8 cellular contexts compared by ENCODE assay signal in genomic region chr21:23638131-23638530, GRCh38.
"Had no signal": no experiment of that assay in that cellular context is flagged by ENCODE, and none has a peak within 500 bp of the region (broad histone marks: within the 10 kb centered on the region; RNA-seq: fewer than 3 reads in every experiment).

No MANE protein-coding gene starts in this region.

- H3K4me3 Mint-ChIP-seq: GM23338, H9, HFFc6 had no signal

- H3K4me3 ChIP-seq: GM23248, GM23338 had no signal

- H3K4me1 Mint-ChIP-seq: GM23338, H9 had no signal

- H3K9ac ChIP-seq: GM23248 had no signal

- H3K27ac ChIP-seq: GM23248 had no signal

- H2AFZ ChIP-seq: GM23248, GM23338 had no signal

- H3K27ac Mint-ChIP-seq: GM23338, H9, HFFc6 had no signal

- ATAC-seq: GM23338, HCT116 had no signal

- DNase-seq: GM23248, GOT3, H7, H9, HCEC 1CT, HFFc6 had no signal

- H3K4me2 ChIP-seq: GM23338 had no signal
